Comparison of ENCODE assay signal across 11 cellular contexts in genomic region chr18:23438608-23439366, GRCh38. TPM values are rescaled to one million over a fixed set of nuclear protein-coding genes. Genes with fewer than 3 reads are reported as not detected.
DNase-seq lines count a peak whose midpoint lies in the region; ATAC-seq and TF ChIP-seq lines count a peak whose summit lies in the region.
"Had no signal": no experiment of that assay in that cellular context is flagged by ENCODE, and none has a peak within 500 bp of the region (broad histone marks: within the 10 kb centered on the region; RNA-seq: fewer than 3 reads in every experiment).

No MANE protein-coding gene starts in this region.

- H3K4me1 Mint-ChIP-seq in CD8-positive, alpha-beta T cell (ENCODE audit: low read depth): peaks cover 22% of the 10 kb centered on the region
- H3K4me1 Mint-ChIP-seq in MCF 10A (ENCODE audit: insufficient read depth, unreplicated experiment) (peaks cover 4% of the 10 kb centered on the region), neural progenitor cell (peaks cover 10% of the 10 kb centered on the region)

- no peak overlapping the region for H3K27ac ChIP-seq in CD8-positive, alpha-beta T cell (ENCODE audit: low read depth, low read length)
- H3K27ac ChIP-seq in Karpas-422 (ENCODE audit: low read length) (no peak overlapping the region), neural progenitor cell (no peak overlapping the region), adrenal gland (no peak overlapping the region)

- H3K9ac ChIP-seq in Karpas-422 (ENCODE audit: low read length) (peak overlapping the region; percentile 48; the same call in 1 of the 2 replicates), neural progenitor cell (no peak overlapping the region)

- no peaks in the 10 kb centered on the region for H3K36me3 ChIP-seq in CD8-positive, alpha-beta T cell (ENCODE audit: insufficient read depth, low read length)
- no peaks in the 10 kb centered on the region; the same call in 1 of the 2 replicates for H3K36me3 ChIP-seq in Karpas-422 (ENCODE audit: insufficient read depth, low read length)
- H3K36me3 ChIP-seq in neural progenitor cell: no peaks in the 10 kb centered on the region
- H3K36me3 ChIP-seq in adrenal gland (replicated peaks in 1 of 2): no peaks in the 10 kb centered on the region
- H3K36me3 ChIP-seq: SJSA1 had no signal

- no peaks in the 10 kb centered on the region for H3K9me3 Mint-ChIP-seq in CD8-positive, alpha-beta T cell
- H3K9me3 Mint-ChIP-seq in MCF 10A (ENCODE audit: unreplicated experiment): no peaks in the 10 kb centered on the region
- no peaks in the 10 kb centered on the region for H3K9me3 Mint-ChIP-seq in neural progenitor cell

- BruUV-seq in MCF 10A (replicated peaks; lab: Mats Ljungman, UMichigan): no TSS peak

- H3K79me2 ChIP-seq in Karpas-422 (ENCODE audit: low read length): peaks cover 19% of the 10 kb centered on the region
- no peaks in the 10 kb centered on the region for H3K79me2 ChIP-seq in neural progenitor cell (ENCODE audit: low read depth)

- peak overlapping the region; percentile 90 for H3K4me2 ChIP-seq in Karpas-422 (ENCODE audit: low read depth, low read length, poor library complexity, severe bottlenecking)
- no peak overlapping the region for H3K4me2 ChIP-seq in neural progenitor cell

- TF ChIP-seq POLR2A in adrenal gland (IDR thresholded peaks at IDR 0.05) (no peak), erythroblast (IDR thresholded peaks at IDR 0.05; ENCODE audit: low read length) (no peak)

- no peaks in the 10 kb centered on the region for H4K20me1 ChIP-seq in Karpas-422 (ENCODE audit: insufficient read depth, low read depth, low read length)
- no peaks in the 10 kb centered on the region for H4K20me1 ChIP-seq in neural progenitor cell (ENCODE audit: low read depth)

- ATAC-seq in CD8-positive, alpha-beta T cell: no peak
- no peak for ATAC-seq in GM19324 (IDR thresholded peaks at IDR 0.05; ENCODE audit: low FRiP score, unreplicated experiment)

- H3K9me3 ChIP-seq in CD8-positive, alpha-beta T cell (ENCODE audit: low read length): no peaks in the 10 kb centered on the region
- H3K9me3 ChIP-seq in Karpas-422 (ENCODE audit: low read length): peaks cover 10% of the 10 kb centered on the region
- no peaks in the 10 kb centered on the region for H3K9me3 ChIP-seq in neural progenitor cell (ENCODE audit: low read depth)
- H3K9me3 ChIP-seq in adrenal gland (replicated peaks in 1 of 3): no peaks in the 10 kb centered on the region
- H3K9me3 ChIP-seq: SJSA1 had no signal

- H2AFZ ChIP-seq in Karpas-422 (ENCODE audit: low read length) (peak overlapping the region; percentile 100), neural progenitor cell (replicated peaks) (peak overlapping the region; percentile 61)

- intact Hi-C loops in CD8-positive, alpha-beta T cell (cut with DNase I, micrococcal nuclease): loop anchor here (1.0 to 5.0 kb wide), 4 partner anchors 64 to 366 kb away; partner anchors contain the start of genes NPC1 (in 2 of the 2) and RMC1 (in 2 of the 2)
- intact Hi-C loops in MCF 10A (cut with micrococcal nuclease): no loop called here
- intact Hi-C loops in adrenal gland (cut with DNase I): no loop called here

- H3K27me3 Mint-ChIP-seq in CD8-positive, alpha-beta T cell (ENCODE audit: low read depth): no peaks in the 10 kb centered on the region
- H3K27me3 Mint-ChIP-seq in MCF 10A (ENCODE audit: insufficient read depth, unreplicated experiment) (no peaks in the 10 kb centered on the region), neural progenitor cell (ENCODE audit: insufficient read depth, low read depth) (peaks cover 2% of the 10 kb centered on the region)

- peaks cover 2% of the 10 kb centered on the region for H3K36me3 Mint-ChIP-seq in CD8-positive, alpha-beta T cell
- H3K36me3 Mint-ChIP-seq in MCF 10A (ENCODE audit: insufficient read depth, unreplicated experiment) (no peaks in the 10 kb centered on the region), neural progenitor cell (no peaks in the 10 kb centered on the region)

- POLR2A ChIA-PET in CD8-positive, alpha-beta T cell (lab: Charles Lee): no interaction called here
- POLR2A ChIA-PET in MCF 10A (lab: Yijun Ruan, JAX): interaction anchor here (0.6 kb wide), 1 partner anchor 15 kb away, joined by 4 read pairs; no protein-coding TSS in a partner anchor

- no peak overlapping the region for H3K27ac Mint-ChIP-seq in CD8-positive, alpha-beta T cell
- no peak overlapping the region for H3K27ac Mint-ChIP-seq in MCF 10A (ENCODE audit: low read depth, unreplicated experiment)
- H3K27ac Mint-ChIP-seq in neural progenitor cell: no peak overlapping the region

- CTCF ChIA-PET in CD8-positive, alpha-beta T cell (lab: Charles Lee): interaction anchor here (0.6 kb wide), 1 partner anchor 128 kb away, joined by 3 read pairs; no protein-coding TSS in a partner anchor
- CTCF ChIA-PET in MCF 10A (lab: Yijun Ruan, JAX): no interaction called here

- DNase-seq in CD8-positive, alpha-beta T cell: no peak
- DNase-seq in Karpas-422: no peak
- DNase-seq in MCF 10A (ENCODE audit: unreplicated experiment): no peak
- DNase-seq in neural progenitor cell (ENCODE audit: low spot score): no peak
- no peak for DNase-seq in AML-193 (lab: John Stamatoyannopoulos, UW)
- no peak for DNase-seq in adrenal gland
- no peak for DNase-seq in erythroblast (lab: John Stamatoyannopoulos, UW)
- DNase-seq: activated effector memory CD4-positive, alpha-beta T cell treated with anti-CD3 and anti-CD28 coated beads, Interleukin-2, amount 50 U/mL, for 16 hours; left colon had no signal

- H3K4me3 ChIP-seq in CD8-positive, alpha-beta T cell (ENCODE audit: low read depth, low read length): no peak overlapping the region
- H3K4me3 ChIP-seq in Karpas-422 (ENCODE audit: low read length): peak overlapping the region; percentile 77
- H3K4me3 ChIP-seq in neural progenitor cell: no peak overlapping the region
- peak overlapping the region in 1 of 4 donors; percentile 68 for H3K4me3 ChIP-seq in adrenal gland

- WGBS in adrenal gland, 4 donors: 77 to 83% (median 78%) methylated on average over 11 of the region's 11 CpGs

- no peaks in the 10 kb centered on the region for H3K9me2 ChIP-seq in Karpas-422 (replicated peaks; ENCODE audit: insufficient read depth, low read length)

- peaks cover 16% of the 10 kb centered on the region for H3F3A ChIP-seq in neural progenitor cell (ENCODE audit: low read depth)

- no peaks in the 10 kb centered on the region for H3K27me3 ChIP-seq in CD8-positive, alpha-beta T cell (ENCODE audit: insufficient read depth, low read length)
- H3K27me3 ChIP-seq in Karpas-422 (ENCODE audit: low read length): no peaks in the 10 kb centered on the region
- H3K27me3 ChIP-seq in neural progenitor cell: no peaks in the 10 kb centered on the region
- H3K27me3 ChIP-seq in adrenal gland: no peaks in the 10 kb centered on the region
- H3K27me3 ChIP-seq: SJSA1 had no signal

- H3K4me3 Mint-ChIP-seq in CD8-positive, alpha-beta T cell: peak overlapping the region; percentile 88
- peak overlapping the region; percentile 80 for H3K4me3 Mint-ChIP-seq in MCF 10A (ENCODE audit: unreplicated experiment)
- H3K4me3 Mint-ChIP-seq in neural progenitor cell: peak overlapping the region; percentile 93

- H3K4me1 ChIP-seq in CD8-positive, alpha-beta T cell (ENCODE audit: insufficient read depth, low read length): peaks cover 17% of the 10 kb centered on the region
- H3K4me1 ChIP-seq in Karpas-422 (ENCODE audit: low read length) (peaks cover 13% of the 10 kb centered on the region), neural progenitor cell (peaks cover 4% of the 10 kb centered on the region), adrenal gland (replicated peaks in 1 of 2) (peaks cover 0 to 9% of the 10 kb centered on the region in 2 donors)

- TF ChIP-seq CTCF in CD8-positive, alpha-beta T cell (IDR thresholded peaks at IDR 0.05): no peak
- no peak for TF ChIP-seq CTCF in MCF 10A (IDR thresholded peaks at IDR 0.05; ENCODE audit: unreplicated experiment)
- no peak for TF ChIP-seq CTCF in neural progenitor cell (IDR thresholded peaks at IDR 0.05)
- no peak for TF ChIP-seq CTCF in adrenal gland (IDR thresholded peaks at IDR 0.05)

RNA-seq across cellular contexts. Expression of gene RIOK3, which starts 14.3 kb away (rescaled TPM):
- 100 to 1,000 TPM; 159 to 185 TPM for total RNA-seq in CD8-positive, alpha-beta T cell
- 25.1 and 31.1 TPM in 2 replicates for total RNA-seq in Karpas-422 (2014; rRNA removed; shearing (Covaris generic); ENCODE audit: low replicate concordance)
- total RNA-seq in MCF 10A (2022) (96.7 and 97.1 TPM in 2 replicates), neural progenitor cell (ENCODE audit: low replicate concordance) (48.0 and 77.5 TPM in 2 replicates), adrenal gland (10 to 100 TPM; 22.5 to 53.3 (median 48.1) TPM)
- polyA plus RNA-seq in adrenal gland: 10 to 100 TPM; 36.3 to 55.1 (median 45.7) TPM

Comparison
In these comparisons a context has a peak if more than half of its experiments do, and no peak if none do; other contexts are left out.
1. intact Hi-C loops: an anchor here in CD8-positive, alpha-beta T cell (1.0 to 5.0 kb wide); none called in MCF 10A and adrenal gland.